Comparison of ENCODE assay signal across 8 cellular contexts in the genomic region with DNA sequence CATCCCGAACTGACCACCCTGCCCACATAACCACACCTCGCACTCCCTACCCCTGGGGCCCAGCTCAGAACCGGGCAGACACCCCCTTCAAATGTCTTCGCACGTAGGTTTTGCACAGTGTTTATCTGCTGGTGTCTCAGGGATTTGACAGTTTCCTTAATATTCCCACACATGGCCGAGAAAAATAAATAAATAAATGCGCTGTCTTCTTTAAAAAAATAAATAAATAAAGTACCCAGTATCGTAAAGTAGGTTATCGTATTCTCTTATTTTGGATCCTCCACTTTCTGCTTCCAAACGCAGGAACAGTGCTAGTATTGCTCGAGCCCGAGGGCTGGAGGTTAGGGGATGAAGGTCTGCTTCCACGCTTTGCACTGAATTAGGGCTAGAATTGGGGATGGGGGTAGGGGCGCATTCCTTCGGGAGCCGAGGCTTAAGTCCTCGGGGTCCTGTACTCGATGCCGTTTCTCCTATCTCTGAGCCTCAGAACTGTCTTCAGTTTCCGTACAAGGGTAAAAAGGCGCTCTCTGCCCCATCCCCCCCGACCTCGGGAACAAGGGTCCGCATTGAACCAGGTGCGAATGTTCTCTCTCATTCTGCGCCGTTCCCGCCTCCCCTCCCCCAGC. TPM values are rescaled to one million over a fixed set of nuclear protein-coding genes. Genes with fewer than 3 reads are reported as not detected.
A peak's percentile ranks its signal among the peaks of the same experiment; 100 is the strongest.
DNase-seq lines count a peak whose midpoint lies in the region; ATAC-seq and TF ChIP-seq lines count a peak whose summit lies in the region.

No MANE protein-coding gene starts in this region.

- no peaks in the 10 kb centered on the region for H3K36me3 ChIP-seq in endodermal cell (ENCODE audit: control insufficient read depth, insufficient read depth, low read length)

- H3K36me3 Mint-ChIP-seq in activated naive CD4-positive, alpha-beta T cell treated with anti-CD3 and anti-CD28 coated beads for 36 hours (ENCODE audit: low read depth): peaks cover 25% of the 10 kb centered on the region
- peaks cover 15% of the 10 kb centered on the region for H3K36me3 Mint-ChIP-seq in endodermal cell (ENCODE audit: low read depth)
- H3K36me3 Mint-ChIP-seq in neural crest cell (ENCODE audit: low read depth): peaks cover 2% of the 10 kb centered on the region

- peak overlapping the region; percentile 93 for H3K4me3 Mint-ChIP-seq in activated naive CD4-positive, alpha-beta T cell treated with anti-CD3 and anti-CD28 coated beads for 36 hours
- peak overlapping the region; percentile 81 for H3K4me3 Mint-ChIP-seq in endodermal cell
- H3K4me3 Mint-ChIP-seq in neural crest cell: peak overlapping the region; percentile 99

- peaks cover 14% of the 10 kb centered on the region for H3K27me3 ChIP-seq in endodermal cell (ENCODE audit: control insufficient read depth, insufficient read depth, low read length, poor library complexity, severe bottlenecking)

- peaks cover 29% of the 10 kb centered on the region for H3K4me1 Mint-ChIP-seq in activated naive CD4-positive, alpha-beta T cell treated with anti-CD3 and anti-CD28 coated beads for 36 hours (ENCODE audit: low read depth)
- peaks cover 30% of the 10 kb centered on the region for H3K4me1 Mint-ChIP-seq in endodermal cell
- H3K4me1 Mint-ChIP-seq in neural crest cell: peaks cover 59% of the 10 kb centered on the region

- peaks cover 32% of the 10 kb centered on the region for H3K27me3 Mint-ChIP-seq in activated naive CD4-positive, alpha-beta T cell treated with anti-CD3 and anti-CD28 coated beads for 36 hours (ENCODE audit: low read depth)
- peaks cover 49% of the 10 kb centered on the region for H3K27me3 Mint-ChIP-seq in endodermal cell (ENCODE audit: insufficient read depth)
- H3K27me3 Mint-ChIP-seq in neural crest cell (ENCODE audit: low read depth): peaks cover 46% of the 10 kb centered on the region

- H3K9ac ChIP-seq in endodermal cell (ENCODE audit: extremely low read depth, low read length, poor library complexity, severe bottlenecking): peak overlapping the region; percentile 98

- WGBS in endodermal cell (ENCODE audit: insufficient coverage in 1 of 2, insufficient read length in 1 of 2), 2 experiments: 0 to 2% methylated on average over 13 to 28 of the region's 28 CpGs

- no peak for DNase-seq in activated naive CD4-positive, alpha-beta T cell treated with anti-CD3 and anti-CD28 coated beads for 36 hours
- DNase-seq in activated naive CD4-positive, alpha-beta T cell treated with anti-CD3 and anti-CD28 coated beads, Interleukin-2, amount 50 U/mL, for 16 hours: no peak
- DNase-seq in endodermal cell (no peak), neural crest cell (ENCODE audit: low read depth, low spot score) (no peak), left lobe of liver (ENCODE audit: low spot score) (no peak), glomerular visceral epithelial cell (ENCODE audit: extremely low spot score) (no peak)

- no peaks in the 10 kb centered on the region for H3K9me3 Mint-ChIP-seq in activated naive CD4-positive, alpha-beta T cell treated with anti-CD3 and anti-CD28 coated beads for 36 hours
- H3K9me3 Mint-ChIP-seq in endodermal cell (no peaks in the 10 kb centered on the region), neural crest cell (no peaks in the 10 kb centered on the region)

- H3K9me3 ChIP-seq in endodermal cell (ENCODE audit: control insufficient read depth, low read length): no peaks in the 10 kb centered on the region

- no peak overlapping the region for H3K27ac Mint-ChIP-seq in activated naive CD4-positive, alpha-beta T cell treated with anti-CD3 and anti-CD28 coated beads for 36 hours
- H3K27ac Mint-ChIP-seq in endodermal cell (peak overlapping the region; percentile 100), neural crest cell (ENCODE audit: unreplicated experiment) (peak overlapping the region; percentile 97)

- peak overlapping the region; percentile 68 for H3K27ac ChIP-seq in endodermal cell (ENCODE audit: low read depth, low read length)

- TF ChIP-seq CTCF in endodermal cell (conservative IDR thresholded peaks at IDR 0.05): no peak
- no peak for TF ChIP-seq CTCF in neural crest cell (conservative IDR thresholded peaks at IDR 0.05)

- H3K4me3 ChIP-seq in endodermal cell (ENCODE audit: low read length): peak overlapping the region; percentile 88

- peaks cover 8% of the 10 kb centered on the region for H3K4me1 ChIP-seq in endodermal cell (ENCODE audit: control insufficient read depth, insufficient read depth, low read length)

- intact Hi-C loops in activated naive CD4-positive, alpha-beta T cell treated with anti-CD3 and anti-CD28 coated beads for 36 hours (cut with micrococcal nuclease): loop anchor here (1.0 kb wide), 4 partner anchors 16 to 102 kb away; a partner anchor contains a TSS

- no peak for ATAC-seq in left lobe of liver
- ATAC-seq in GM21381 (IDR thresholded peaks at IDR 0.05; ENCODE audit: unreplicated experiment): no peak

- CTCF ChIA-PET in activated naive CD4-positive, alpha-beta T cell treated with anti-CD3 and anti-CD28 coated beads for 36 hours (lab: Charles Lee): no interaction called here

TF ChIP-seq in PFSK-1, 5 proteins besides CTCF, POLR2A, EP300 and RAD21:
- TF ChIP-seq POLR2AphosphoS5 (IDR thresholded peaks at IDR 0.05; ENCODE audit: low read depth, low read length) (no peak), SIN3A (IDR thresholded peaks at IDR 0.05; ENCODE audit: borderline replicate concordance, insufficient read depth, low read length) (peak; percentile 28; the same call in 1 of the 2 replicates)
TF ChIP-seq in PFSK-1: peak in this region for 1.

RNA-seq across cellular contexts. Expression of a gene that starts 0.7 kb away (rescaled TPM):
- 10 to 100 TPM; 34.5 to 35.7 TPM for total RNA-seq in activated naive CD4-positive, alpha-beta T cell treated with anti-CD3 and anti-CD28 coated beads for 36 hours
- 52.1 TPM for polyA plus RNA-seq in PFSK-1 (2012; ENCODE audit: insufficient read length, low read depth)
- total RNA-seq in endodermal cell: 10 to 100 TPM; 10.3 to 14.0 TPM
- 7.9 TPM for polyA plus RNA-seq in endodermal cell (2013, experiment 1 of 2)
- polyA plus RNA-seq in endodermal cell (2013, experiment 2 of 2): 23.5 TPM
- 3.8 and 5.8 TPM in 2 replicates for total RNA-seq in neural crest cell
- 13.1 TPM for total RNA-seq in left lobe of liver
